In the genomic region with DNA sequence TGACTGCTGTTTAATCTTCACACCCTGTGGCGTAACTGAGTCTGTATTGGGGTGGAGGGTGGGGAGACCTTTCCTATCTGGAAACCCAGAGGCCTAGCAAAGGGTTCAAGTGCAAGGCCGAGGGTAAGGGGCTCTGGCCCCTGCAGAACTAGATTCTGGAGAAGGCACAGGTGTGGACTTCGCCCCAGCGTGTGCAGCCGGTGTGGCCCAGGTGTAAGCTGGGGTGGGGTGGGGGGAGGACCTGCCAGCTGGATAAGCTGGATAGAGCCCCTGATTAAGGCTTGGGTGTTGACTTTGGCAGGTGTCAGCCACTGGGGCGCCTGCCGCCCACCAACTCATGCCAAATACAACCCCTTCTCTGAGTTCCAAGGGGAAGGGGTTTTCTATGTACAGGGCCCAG, we compare ENCODE assay signal across 1 cellular context.
TF ChIP-seq lines count a peak whose summit lies in the region.

No MANE protein-coding gene starts in this region.

TF ChIP-seq in GM12878, 131 proteins besides CTCF, POLR2A, EP300 and RAD21:
- TF ChIP-seq ESRRA (IDR thresholded peaks at IDR 0.05; ENCODE audit: low read length) (no peak), ZNF207 (IDR thresholded peaks at IDR 0.05; ENCODE audit: borderline replicate concordance) (no peak), BCL11A (IDR thresholded peaks at IDR 0.05; ENCODE audit: low read depth, low read length) (no peak), RBBP5 (conservative IDR thresholded peaks at IDR 0.05) (no peak), BHLHE40 (IDR thresholded peaks at IDR 0.05; ENCODE audit: borderline replicate concordance in 1 of 2, low read depth in 2 of 2, low read length in 1 of 2) (no peak), FOXK2 (IDR thresholded peaks at IDR 0.05) (no peak), HCFC1 (IDR thresholded peaks at IDR 0.05; ENCODE audit: low read length) (no peak), ZBED1 (IDR thresholded peaks at IDR 0.05; ENCODE audit: borderline replicate concordance) (no peak)
- TF ChIP-seq, protein P1, sequence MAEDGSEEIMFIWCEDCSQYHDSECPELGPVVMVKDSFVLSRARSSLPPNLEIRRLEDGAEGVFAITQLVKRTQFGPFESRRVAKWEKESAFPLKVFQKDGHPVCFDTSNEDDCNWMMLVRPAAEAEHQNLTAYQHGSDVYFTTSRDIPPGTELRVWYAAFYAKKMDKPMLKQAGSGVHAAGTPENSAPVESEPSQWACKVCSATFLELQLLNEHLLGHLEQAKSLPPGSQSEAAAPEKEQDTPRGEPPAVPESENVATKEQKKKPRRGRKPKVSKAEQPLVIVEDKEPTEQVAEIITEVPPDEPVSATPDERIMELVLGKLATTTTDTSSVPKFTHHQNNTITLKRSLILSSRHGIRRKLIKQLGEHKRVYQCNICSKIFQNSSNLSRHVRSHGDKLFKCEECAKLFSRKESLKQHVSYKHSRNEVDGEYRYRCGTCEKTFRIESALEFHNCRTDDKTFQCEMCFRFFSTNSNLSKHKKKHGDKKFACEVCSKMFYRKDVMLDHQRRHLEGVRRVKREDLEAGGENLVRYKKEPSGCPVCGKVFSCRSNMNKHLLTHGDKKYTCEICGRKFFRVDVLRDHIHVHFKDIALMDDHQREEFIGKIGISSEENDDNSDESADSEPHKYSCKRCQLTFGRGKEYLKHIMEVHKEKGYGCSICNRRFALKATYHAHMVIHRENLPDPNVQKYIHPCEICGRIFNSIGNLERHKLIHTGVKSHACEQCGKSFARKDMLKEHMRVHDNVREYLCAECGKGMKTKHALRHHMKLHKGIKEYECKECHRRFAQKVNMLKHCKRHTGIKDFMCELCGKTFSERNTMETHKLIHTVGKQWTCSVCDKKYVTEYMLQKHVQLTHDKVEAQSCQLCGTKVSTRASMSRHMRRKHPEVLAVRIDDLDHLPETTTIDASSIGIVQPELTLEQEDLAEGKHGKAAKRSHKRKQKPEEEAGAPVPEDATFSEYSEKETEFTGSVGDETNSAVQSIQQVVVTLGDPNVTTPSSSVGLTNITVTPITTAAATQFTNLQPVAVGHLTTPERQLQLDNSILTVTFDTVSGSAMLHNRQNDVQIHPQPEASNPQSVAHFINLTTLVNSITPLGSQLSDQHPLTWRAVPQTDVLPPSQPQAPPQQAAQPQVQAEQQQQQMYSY (CRISPR knock-in tag; IDR thresholded peaks at IDR 0.05), result no peak
